8 cellular contexts compared by ENCODE assay signal in the genomic region with DNA sequence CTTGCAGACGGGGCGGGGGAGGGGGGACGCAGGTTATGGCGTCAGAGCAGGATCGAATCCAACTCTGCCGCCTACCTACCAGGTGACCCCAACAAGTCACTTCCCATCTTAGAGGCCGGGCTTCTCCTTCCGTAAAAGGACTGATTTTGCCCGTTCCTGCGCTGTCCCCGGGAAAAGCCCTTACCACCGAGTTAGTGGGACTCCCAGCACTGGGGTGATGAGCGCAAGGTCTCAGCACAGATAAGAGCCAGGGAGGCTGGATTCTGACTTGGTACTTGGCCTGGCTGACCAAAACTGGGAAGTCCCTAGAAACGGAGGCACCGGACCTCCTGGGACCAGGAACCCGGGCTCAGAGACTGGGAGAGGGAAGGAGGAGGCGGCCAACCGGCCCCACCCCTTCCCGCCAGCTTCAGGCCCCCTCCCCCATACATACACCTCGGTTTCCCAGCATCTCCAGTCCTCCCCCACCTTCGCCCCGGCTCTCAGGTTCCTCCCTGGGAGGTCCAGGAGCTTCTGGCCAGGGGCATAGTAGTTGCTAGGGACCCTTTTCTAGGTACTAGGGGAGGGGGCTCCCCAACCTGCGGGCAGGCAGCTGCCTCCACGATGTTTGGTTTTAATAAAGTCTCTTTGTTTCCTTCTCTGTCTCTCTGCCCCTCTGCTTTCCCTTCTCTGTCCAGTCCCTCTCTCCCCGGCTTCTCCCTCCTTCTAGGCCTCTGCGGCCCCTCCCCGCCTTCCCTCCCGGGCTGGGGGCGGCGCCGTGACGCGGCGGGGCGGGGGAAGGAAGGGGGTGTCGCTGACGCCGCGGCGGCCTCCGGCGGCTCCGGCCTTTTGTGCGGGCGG. TPM values are rescaled to one million over a fixed set of nuclear protein-coding genes. Genes with fewer than 3 reads are reported as not detected.
DNase-seq lines count a peak whose midpoint lies in the region; ATAC-seq lines count a peak whose summit lies in the region.

A gene (plus strand): TSS at position 826 of the 840 bp plus-strand sequence. CDS start 156 bp downstream, outside the sequence.

- peaks cover 8 to 15% (median 13%) of the 10 kb centered on the region in 3 donors for H3K36me3 ChIP-seq in skeletal muscle tissue (ENCODE audit: control insufficient read depth in 3 of 3, insufficient read depth in 3 of 3, low read length in 3 of 3)

- H3K4me3 ChIP-seq in iPS-18c (ENCODE audit: insufficient read depth, low read depth, low read length) (peak within 1 kb of the TSS; percentile 68), skeletal muscle tissue (ENCODE audit: low read length in 3 of 3) (peak within 1 kb of the TSS; percentile 79 to 83 (median 81))

- H3K27ac ChIP-seq in skeletal muscle tissue (ENCODE audit: low read depth, low read length), result peak within 1 kb of the TSS; percentile 98

- peaks cover 29 to 75% (median 46%) of the 10 kb centered on the region in 3 donors for H3K4me1 ChIP-seq in skeletal muscle tissue (ENCODE audit: control insufficient read depth in 3 of 3, insufficient read depth in 3 of 3, low read length in 3 of 3)

- H3K9me3 ChIP-seq in iPS-18c (ENCODE audit: control insufficient read depth, insufficient read depth, low read length) (no peaks in the 10 kb centered on the region), skeletal muscle tissue (ENCODE audit: control insufficient read depth in 3 of 3, low read length in 3 of 3) (no peaks in the 10 kb centered on the region)

- peak within 1 kb of the TSS; percentile 92 to 94 (median 93) for H3K9ac ChIP-seq in skeletal muscle tissue (ENCODE audit: low read depth in 1 of 3, low read length in 3 of 3)

- no peaks in the 10 kb centered on the region for H3K27me3 ChIP-seq in skeletal muscle tissue (ENCODE audit: control insufficient read depth in 3 of 3, insufficient read depth in 3 of 3, low read length in 3 of 3)

- ATAC-seq in HG02588 (IDR thresholded peaks at IDR 0.05; ENCODE audit: unreplicated experiment), result peak; percentile 61

- DNase-seq in GF-D8 (lab: John Stamatoyannopoulos, UW) (peak; percentile 28), NCI-H2029 treated with DMSO at 0.1 percent for 48 hours (lab: John Stamatoyannopoulos, UW) (peak; percentile 68), UCSD-AML1 (lab: John Stamatoyannopoulos, UW; ENCODE audit: unreplicated experiment) (peak; percentile 90), brain pericyte (ENCODE audit: low read depth, low spot score) (peak; percentile 49), NCI-H128 (lab: John Stamatoyannopoulos, UW; ENCODE audit: unreplicated experiment) (no peak)

RNA-seq across cellular contexts. Expression of the gene that starts here (rescaled TPM):
- total RNA-seq in skeletal muscle tissue, result 17.7 TPM
